Comparison of ENCODE assay signal across 2 cellular contexts in the genomic region with DNA sequence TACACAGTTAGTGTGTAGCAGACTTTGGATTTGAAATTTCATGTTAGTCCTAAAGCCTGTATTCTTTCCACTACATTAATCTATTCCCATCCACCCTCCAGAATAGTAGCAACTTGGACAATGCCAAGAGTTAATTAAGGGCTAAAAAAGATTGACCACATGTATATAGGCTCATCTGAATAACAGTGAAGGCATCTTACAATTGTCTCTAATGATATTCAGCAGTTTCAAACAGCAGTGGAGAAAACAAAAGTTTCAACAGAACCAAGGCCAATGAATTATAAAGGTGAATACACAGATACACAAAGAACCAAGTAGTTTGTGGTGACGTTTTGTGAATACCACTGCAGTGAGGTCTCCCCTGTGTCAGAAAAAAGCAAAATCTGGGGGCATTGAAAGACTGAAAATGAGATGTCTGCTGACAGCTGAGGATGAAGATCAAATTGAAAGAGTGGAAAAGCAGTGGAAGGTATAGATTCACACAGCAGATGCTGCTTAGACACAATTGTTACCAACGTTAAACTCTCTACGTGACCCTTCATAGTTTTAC.
TF ChIP-seq lines count a peak whose summit lies in the region.

No MANE protein-coding gene starts in this region.

TF ChIP-seq in GM23338, 12 proteins besides CTCF, POLR2A, EP300 and RAD21:
- TF ChIP-seq EZH2 (IDR thresholded peaks at IDR 0.05; ENCODE audit: low read depth, unreplicated experiment) (no peak), EZH2phosphoT487 (IDR thresholded peaks at IDR 0.05; ENCODE audit: unreplicated experiment) (no peak)
- TF ChIP-seq, protein P1, sequence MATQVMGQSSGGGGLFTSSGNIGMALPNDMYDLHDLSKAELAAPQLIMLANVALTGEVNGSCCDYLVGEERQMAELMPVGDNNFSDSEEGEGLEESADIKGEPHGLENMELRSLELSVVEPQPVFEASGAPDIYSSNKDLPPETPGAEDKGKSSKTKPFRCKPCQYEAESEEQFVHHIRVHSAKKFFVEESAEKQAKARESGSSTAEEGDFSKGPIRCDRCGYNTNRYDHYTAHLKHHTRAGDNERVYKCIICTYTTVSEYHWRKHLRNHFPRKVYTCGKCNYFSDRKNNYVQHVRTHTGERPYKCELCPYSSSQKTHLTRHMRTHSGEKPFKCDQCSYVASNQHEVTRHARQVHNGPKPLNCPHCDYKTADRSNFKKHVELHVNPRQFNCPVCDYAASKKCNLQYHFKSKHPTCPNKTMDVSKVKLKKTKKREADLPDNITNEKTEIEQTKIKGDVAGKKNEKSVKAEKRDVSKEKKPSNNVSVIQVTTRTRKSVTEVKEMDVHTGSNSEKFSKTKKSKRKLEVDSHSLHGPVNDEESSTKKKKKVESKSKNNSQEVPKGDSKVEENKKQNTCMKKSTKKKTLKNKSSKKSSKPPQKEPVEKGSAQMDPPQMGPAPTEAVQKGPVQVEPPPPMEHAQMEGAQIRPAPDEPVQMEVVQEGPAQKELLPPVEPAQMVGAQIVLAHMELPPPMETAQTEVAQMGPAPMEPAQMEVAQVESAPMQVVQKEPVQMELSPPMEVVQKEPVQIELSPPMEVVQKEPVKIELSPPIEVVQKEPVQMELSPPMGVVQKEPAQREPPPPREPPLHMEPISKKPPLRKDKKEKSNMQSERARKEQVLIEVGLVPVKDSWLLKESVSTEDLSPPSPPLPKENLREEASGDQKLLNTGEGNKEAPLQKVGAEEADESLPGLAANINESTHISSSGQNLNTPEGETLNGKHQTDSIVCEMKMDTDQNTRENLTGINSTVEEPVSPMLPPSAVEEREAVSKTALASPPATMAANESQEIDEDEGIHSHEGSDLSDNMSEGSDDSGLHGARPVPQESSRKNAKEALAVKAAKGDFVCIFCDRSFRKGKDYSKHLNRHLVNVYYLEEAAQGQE (IDR thresholded peaks at IDR 0.05; ENCODE audit: unreplicated experiment), result no peak

TF ChIP-seq in H1, 55 proteins besides CTCF, POLR2A, EP300 and RAD21:
- no peak for TF ChIP-seq TCF12 (IDR thresholded peaks at IDR 0.05; ENCODE audit: low read depth, low read length)
- TF ChIP-seq, protein P2, sequence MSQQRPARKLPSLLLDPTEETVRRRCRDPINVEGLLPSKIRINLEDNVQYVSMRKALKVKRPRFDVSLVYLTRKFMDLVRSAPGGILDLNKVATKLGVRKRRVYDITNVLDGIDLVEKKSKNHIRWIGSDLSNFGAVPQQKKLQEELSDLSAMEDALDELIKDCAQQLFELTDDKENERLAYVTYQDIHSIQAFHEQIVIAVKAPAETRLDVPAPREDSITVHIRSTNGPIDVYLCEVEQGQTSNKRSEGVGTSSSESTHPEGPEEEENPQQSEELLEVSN (IDR thresholded peaks at IDR 0.05), result no peak
- TF ChIP-seq TEAD4 (IDR thresholded peaks at IDR 0.05; ENCODE audit: low read depth, low read length), result no peak
- TF ChIP-seq HDAC2 (IDR thresholded peaks at IDR 0.05; ENCODE audit: borderline replicate concordance in 1 of 2, low read depth in 2 of 2, low read length in 2 of 2), result no peak
- TF ChIP-seq SIX5 (IDR thresholded peaks at IDR 0.05; ENCODE audit: low read depth, low read length), result no peak
- no peak for TF ChIP-seq TAF1 (IDR thresholded peaks at IDR 0.05; ENCODE audit: low read depth, low read length)
- no peak for TF ChIP-seq KDM5A (IDR thresholded peaks at IDR 0.05; ENCODE audit: low read length)
- no peak for TF ChIP-seq PHF8 (conservative IDR thresholded peaks at IDR 0.05; ENCODE audit: low read depth, low read length)
- no peak for TF ChIP-seq CEBPB (IDR thresholded peaks at IDR 0.05; ENCODE audit: low read depth, low read length)
- TF ChIP-seq KDM1A (IDR thresholded peaks at IDR 0.05; ENCODE audit: borderline replicate concordance, low read length), result no peak
- TF ChIP-seq YY1 (IDR thresholded peaks at IDR 0.05; ENCODE audit: low read depth, low read length), result no peak
- no peak for TF ChIP-seq CBX8 (IDR thresholded peaks at IDR 0.05; ENCODE audit: borderline replicate concordance, low read depth, low read length)
- no peak for TF ChIP-seq GABPA (IDR thresholded peaks at IDR 0.05; ENCODE audit: borderline replicate concordance, insufficient read depth, low read length)
TF ChIP-seq in H1: peak in this region for 0.
